ENCODE assay signal across 9 cellular contexts in genomic region chr2:222864296-222864695, GRCh38. TPM values are rescaled to one million over a fixed set of nuclear protein-coding genes. Genes with fewer than 3 reads are reported as not detected.
DNase-seq lines count a peak whose midpoint lies in the region; FAIRE-seq and TF ChIP-seq lines count a peak whose summit lies in the region.
"Had no signal": no experiment of that assay in that cellular context is flagged by ENCODE, and none has a peak within 500 bp of the region (broad histone marks: within the 10 kb centered on the region; RNA-seq: fewer than 3 reads in every experiment).

No MANE protein-coding gene starts in this region.

- H3K36me3 ChIP-seq in H1 (ENCODE audit: control insufficient read depth in 2 of 4, insufficient read depth in 4 of 4, low read length in 3 of 4) (no peaks in the 10 kb centered on the region), neuronal stem cell (replicated peaks in 1 of 2; ENCODE audit: control insufficient read depth in 2 of 2, insufficient read depth in 2 of 2, low read length in 2 of 2) (no peaks in the 10 kb centered on the region), kidney (ENCODE audit: control insufficient read depth in 1 of 2, insufficient read depth in 2 of 2, low read length in 2 of 2) (no peaks in the 10 kb centered on the region)

- no peak for TF ChIP-seq POLR2A in H1 (IDR thresholded peaks at IDR 0.05; ENCODE audit: control extremely low read depth in 1 of 2, low read depth in 2 of 2, low read length in 2 of 2)

- H2AFZ ChIP-seq in H1 (ENCODE audit: low read length), result no peak overlapping the region
- no peak overlapping the region for H2AFZ ChIP-seq in neuronal stem cell (ENCODE audit: low read length)

- intact Hi-C loops in kidney (cut with DNase I), result no loop called here

- TF ChIP-seq RAD21 in H1 (IDR thresholded peaks at IDR 0.05 in 1 of 2, conservative IDR thresholded peaks at IDR 0.05 in 1 of 2; ENCODE audit: low read depth in 2 of 2, low read length in 2 of 2), result no peak

- FAIRE-seq in H1 (lab: Jason Lieb, UNC), result peak; percentile 19
- no peak for FAIRE-seq in kidney (lab: Jason Lieb, UNC)

- H2BK5ac ChIP-seq in H1 (ENCODE audit: low read depth, low read length), result peak overlapping the region; percentile 45; the same call in 1 of the 2 replicates
- H2BK5ac ChIP-seq in neuronal stem cell (ENCODE audit: low read length), result no peak overlapping the region

- no peak overlapping the region for H2BK20ac ChIP-seq in H1 (ENCODE audit: low read length)

- H3K9me3 Mint-ChIP-seq in activated CD4-positive, alpha-beta T cell treated with anti-CD3 and anti-CD28 coated beads, Interleukin-2, amount 10 ng/mL, durations not matched to agents 7 days and 5 days, result no peaks in the 10 kb centered on the region

- no peak overlapping the region; a peak in 1 of 7 replicates for H3K9ac ChIP-seq in H1 (replicated peaks in 1 of 4; ENCODE audit: extremely low read depth in 1 of 4, low read depth in 3 of 4, low read length in 3 of 4)
- no peak overlapping the region for H3K9ac ChIP-seq in neuronal stem cell (ENCODE audit: low read depth, low read length, poor library complexity)
- H3K9ac ChIP-seq in kidney (ENCODE audit: low read length in 2 of 2), result no peak overlapping the region

- H2BK120ac ChIP-seq in H1 (replicated peaks; ENCODE audit: low read depth, low read length) (no peak overlapping the region), neuronal stem cell (ENCODE audit: low read depth, low read length) (no peak overlapping the region)

- CTCF ChIA-PET in H1 (lab: Charles Lee; ENCODE audit: partially characterized antibody), result interaction anchor here (0.9 to 4.0 kb wide), 4 partner anchors 38 to 157 kb away, joined by 4 to 16 read pairs (median 10); no protein-coding TSS in a partner anchor
- CTCF ChIA-PET in activated CD4-positive, alpha-beta T cell treated with anti-CD3 and anti-CD28 coated beads, Interleukin-2, amount 10 ng/mL, durations not matched to agents 7 days and 5 days (lab: Charles Lee), result no interaction called here
- CTCF ChIA-PET in HEK293T (lab: Yijun Ruan, JAX), result no interaction called here

- peak; percentile 45 for DNase-seq in Daoy (ENCODE audit: low read depth)
- peak; percentile 76 for DNase-seq in M059J (ENCODE audit: low read depth)
- DNase-seq in H1 (ENCODE audit: low read depth in 1 of 2, low spot score in 2 of 2), result no peak
- peak; percentile 17 for DNase-seq in neuronal stem cell (ENCODE audit: low spot score)
- no peak for DNase-seq in activated CD4-positive, alpha-beta T cell treated with anti-CD3 and anti-CD28 coated beads, Interleukin-2, amount 10 ng/mL, durations not matched to agents 7 days and 5 days
- no peak for DNase-seq in kidney
- DNase-seq in NOMO-1 treated with dmso at 0.1 percent for 144 hours (lab: John Stamatoyannopoulos, UW; ENCODE audit: unreplicated experiment), result no peak
- DNase-seq in HEK293T (ENCODE audit: extremely low spot score), result no peak
- DNase-seq: T-helper 2 cell had no signal

- no peak overlapping the region for H4K8ac ChIP-seq in H1 (ENCODE audit: extremely low read depth, insufficient read depth, low read length)
- no peak overlapping the region for H4K8ac ChIP-seq in neuronal stem cell (ENCODE audit: low read depth, low read length)

- H3K4me1 Mint-ChIP-seq in activated CD4-positive, alpha-beta T cell treated with anti-CD3 and anti-CD28 coated beads, Interleukin-2, amount 10 ng/mL, durations not matched to agents 7 days and 5 days, result peaks cover 13% of the 10 kb centered on the region

- H3K23me2 ChIP-seq in H1 (ENCODE audit: low read depth, low read length), result peaks cover 8% of the 10 kb centered on the region; the same call in 1 of the 2 replicates

- H3K27ac Mint-ChIP-seq in activated CD4-positive, alpha-beta T cell treated with anti-CD3 and anti-CD28 coated beads, Interleukin-2, amount 10 ng/mL, durations not matched to agents 7 days and 5 days, result no peak overlapping the region

- peak overlapping the region in 1 of 4 experiments; percentile 97; a peak in 1 of 8 replicates for H3K4me3 ChIP-seq in H1 (ENCODE audit: extremely low read depth in 1 of 4, insufficient read depth in 2 of 4, low read depth in 3 of 4, low read length in 4 of 4)
- no peak overlapping the region for H3K4me3 ChIP-seq in neuronal stem cell (ENCODE audit: low read length in 2 of 2)
- H3K4me3 ChIP-seq in kidney (ENCODE audit: low read length in 2 of 2), result no peak overlapping the region

- H2BK15ac ChIP-seq in H1 (ENCODE audit: low read length) (no peak overlapping the region), neuronal stem cell (ENCODE audit: low read length) (no peak overlapping the region)

- TF ChIP-seq EP300 in H1 (IDR thresholded peaks at IDR 0.05; ENCODE audit: borderline replicate concordance in 1 of 2, low read depth in 2 of 2, low read length in 2 of 2), result no peak

- H4K20me1 ChIP-seq in H1 (replicated peaks in 1 of 2; ENCODE audit: control insufficient read depth in 1 of 2, insufficient read depth in 2 of 2, low read length in 2 of 2), result peaks cover 24 to 36% of the 10 kb centered on the region in 2 experiments

- H3K79me2 ChIP-seq in H1 (ENCODE audit: control insufficient read depth in 1 of 2, insufficient read depth in 2 of 2, low read length in 2 of 2), result peaks cover 37 to 83% of the 10 kb centered on the region in 2 experiments

- H3K23ac ChIP-seq in H1 (ENCODE audit: insufficient read length) (no peak overlapping the region), neuronal stem cell (ENCODE audit: low read depth, low read length, poor library complexity) (no peak overlapping the region)

- H3K27me3 ChIP-seq in H1 (replicated peaks in 1 of 4; ENCODE audit: control insufficient read depth in 3 of 4, extremely low read depth in 1 of 4, insufficient read depth in 3 of 4, low read length in 3 of 4), result no peaks in the 10 kb centered on the region
- no peaks in the 10 kb centered on the region for H3K27me3 ChIP-seq in neuronal stem cell (ENCODE audit: control insufficient read depth in 3 of 3, insufficient read depth in 3 of 3, low read depth in 1 of 3, low read length in 3 of 3)

- H3K9me3 ChIP-seq in H1 (ENCODE audit: insufficient read depth in 2 of 2, low read depth in 1 of 2, low read length in 1 of 2), result no peaks in the 10 kb centered on the region
- no peaks in the 10 kb centered on the region for H3K9me3 ChIP-seq in neuronal stem cell (replicated peaks in 1 of 2; ENCODE audit: control insufficient read depth in 2 of 2, insufficient read depth in 1 of 2, low read depth in 1 of 2, low read length in 2 of 2)
- H3K9me3 ChIP-seq in kidney (ENCODE audit: control insufficient read depth in 1 of 2, low read length in 2 of 2), result no peaks in the 10 kb centered on the region

- no peak overlapping the region for H3K4me3 Mint-ChIP-seq in activated CD4-positive, alpha-beta T cell treated with anti-CD3 and anti-CD28 coated beads, Interleukin-2, amount 10 ng/mL, durations not matched to agents 7 days and 5 days

- peak overlapping the region; percentile 18 to 62 for H3K4me2 ChIP-seq in H1 (ENCODE audit: insufficient read depth in 1 of 2, low read depth in 2 of 2, low read length in 2 of 2)
- peak overlapping the region; percentile 12 for H3K4me2 ChIP-seq in neuronal stem cell (ENCODE audit: insufficient read depth, low read length, poor library complexity, severe bottlenecking)

- H4K91ac ChIP-seq in H1 (replicated peaks; ENCODE audit: insufficient read length, low read length) (no peak overlapping the region), neuronal stem cell (ENCODE audit: low read depth, low read length, poor library complexity) (no peak overlapping the region)

- H2BK12ac ChIP-seq in H1 (ENCODE audit: low read depth, low read length) (no peak overlapping the region), neuronal stem cell (ENCODE audit: low read length) (no peak overlapping the region)

- H4K5ac ChIP-seq in H1 (ENCODE audit: insufficient read length, low read depth, low read length), result no peak overlapping the region

- TF ChIP-seq CTCF in H1 (IDR thresholded peaks at IDR 0.05; ENCODE audit: control extremely low read depth in 1 of 3, insufficient read depth in 1 of 3, low read depth in 1 of 3, low read length in 3 of 3) (no peak), kidney (IDR thresholded peaks at IDR 0.05; ENCODE audit: borderline replicate concordance, extremely low read depth, insufficient read depth) (no peak)

- 47% methylated on average over 3 of the region's 3 CpGs; no CpG with 5 or more reads in 1 of the 2 experiments for WGBS in H1 (ENCODE audit: extremely low coverage in 1 of 2, insufficient coverage in 1 of 2, insufficient read length in 1 of 2, insufficient replicate concordance in 2 of 2, low coverage in 1 of 2, low lambda C conversion rate in 2 of 2, missing lambda C conversion rate in 1 of 2), 2 experiments
- no CpG with 5 or more reads among the region's 3 CpGs for WGBS in neuronal stem cell (ENCODE audit: extremely low coverage in 2 of 2, insufficient read length in 2 of 2, insufficient replicate concordance in 1 of 2), 2 donors

- H3K4me1 ChIP-seq in H1 (replicated peaks in 1 of 4; ENCODE audit: control insufficient read depth in 3 of 4, insufficient read depth in 4 of 4, low read length in 3 of 4) (peaks cover 12 to 20% (median 17%) of the 10 kb centered on the region in 4 experiments), neuronal stem cell (ENCODE audit: control insufficient read depth in 2 of 2, insufficient read depth in 1 of 2, low read depth in 1 of 2, low read length in 2 of 2) (peaks cover 14 to 15% of the 10 kb centered on the region in 2 donors), kidney (ENCODE audit: control insufficient read depth in 1 of 2, insufficient read depth in 1 of 2, low read depth in 1 of 2, low read length in 2 of 2) (peaks cover 5 to 11% of the 10 kb centered on the region in 2 donors)

- H3K79me1 ChIP-seq in H1 (ENCODE audit: low read depth, low read length) (peaks cover 3% of the 10 kb centered on the region; the same call in 1 of the 2 replicates), neuronal stem cell (ENCODE audit: low read depth, low read length) (peaks cover 5% of the 10 kb centered on the region)

- H3K27ac ChIP-seq in H1 (ENCODE audit: low read depth, low read length) (no peak overlapping the region), neuronal stem cell (replicated peaks; ENCODE audit: low read length) (peak overlapping the region; percentile 5), kidney (ENCODE audit: low read depth in 2 of 2, low read length in 2 of 2) (no peak overlapping the region)

- H3K36me3 Mint-ChIP-seq in activated CD4-positive, alpha-beta T cell treated with anti-CD3 and anti-CD28 coated beads, Interleukin-2, amount 10 ng/mL, durations not matched to agents 7 days and 5 days (ENCODE audit: low read depth), result no peaks in the 10 kb centered on the region

- H3K14ac ChIP-seq in H1 (ENCODE audit: insufficient read length), result no peak overlapping the region
- no peak overlapping the region for H3K14ac ChIP-seq in neuronal stem cell (ENCODE audit: low read length)

- H3K18ac ChIP-seq in H1 (ENCODE audit: extremely low read depth, low read length) (no peak overlapping the region), neuronal stem cell (ENCODE audit: low read length) (no peak overlapping the region)

- POLR2A ChIA-PET in H1 (lab: Charles Lee; ENCODE audit: partially characterized antibody), result interaction anchor here (0.6 to 1.7 kb wide), 4 partner anchors 11 to 66 kb away, joined by 3 to 5 read pairs (median 4); no protein-coding TSS in a partner anchor
- POLR2A ChIA-PET in activated CD4-positive, alpha-beta T cell treated with anti-CD3 and anti-CD28 coated beads, Interleukin-2, amount 10 ng/mL, durations not matched to agents 7 days and 5 days (lab: Charles Lee), result no interaction called here
- POLR2A ChIA-PET in HEK293T (lab: Yijun Ruan, JAX), result interaction anchor here (3.5 kb wide), 1 partner anchor 155 kb away, joined by 13 read pairs; no protein-coding TSS in a partner anchor

- H3K4ac ChIP-seq in H1 (replicated peaks; ENCODE audit: insufficient read length, low read depth, low read length) (no peak overlapping the region), neuronal stem cell (ENCODE audit: low read length) (no peak overlapping the region)

- H2AK5ac ChIP-seq in H1 (ENCODE audit: low read depth, low read length) (no peak overlapping the region), neuronal stem cell (ENCODE audit: low read depth, low read length) (no peak overlapping the region)

- H3K27me3 Mint-ChIP-seq in activated CD4-positive, alpha-beta T cell treated with anti-CD3 and anti-CD28 coated beads, Interleukin-2, amount 10 ng/mL, durations not matched to agents 7 days and 5 days, result no peaks in the 10 kb centered on the region

- no peak overlapping the region for H3K56ac ChIP-seq in H1 (replicated peaks; ENCODE audit: insufficient read length, low read depth, low read length)

RNA-seq across cellular contexts. Expression of gene ACSL3, which starts 3.5 kb away (rescaled TPM):
- total RNA-seq in Daoy (2014; rRNA removed; shearing (Covaris generic)), result 62.9 and 76.2 TPM in 2 replicates
- 83.1 and 90.6 TPM in 2 replicates for total RNA-seq in M059J (2014; rRNA removed; shearing (Covaris generic))
- 94.0 and 98.1 TPM in 2 replicates for total RNA-seq in H1 (2021; fragmentation: NEBNext Ultra II Directional; extraction: Animal tissue kit (Norgen Biotek cat#: 25700))
- 37.5 and 53.3 TPM in 2 replicates for polyA plus RNA-seq in H1 (2011; rRNA removed)
- 41.9 TPM for polyA plus RNA-seq in H1 (2011; cell fraction: cytosol; rRNA removed)
- polyA plus RNA-seq in H1 (2011; cell fraction: nucleus; rRNA removed), result 45.3 TPM
- 39.7 to 94.3 TPM (median 50.2 TPM) in 4 replicates for polyA plus RNA-seq in H1 (2012, experiment 1 of 2)
- 3.1 TPM for polyA plus RNA-seq in H1 (2012, experiment 2 of 2)
- 108 TPM for polyA plus RNA-seq in H1 (2013, experiment 1 of 2)
- polyA plus RNA-seq in H1 (2013, experiment 2 of 2), result 128 TPM
- polyA minus RNA-seq in H1 (2011; rRNA and poly(A)+ RNA removed), result 147 and 157 TPM in 2 replicates
- 63.3 TPM for polyA minus RNA-seq in H1 (2011; cell fraction: cytosol; rRNA and poly(A)+ RNA removed)
- polyA minus RNA-seq in H1 (2011; cell fraction: nucleus; rRNA and poly(A)+ RNA removed), result 110 TPM
- polyA plus RNA-seq in neuronal stem cell (2013, experiment 1 of 2), result 64.8 TPM
- polyA plus RNA-seq in neuronal stem cell (2013, experiment 2 of 2), result 66.0 TPM
- 10 to 100 TPM; 37.6 to 43.0 TPM for total RNA-seq in activated CD4-positive, alpha-beta T cell treated with anti-CD3 and anti-CD28 coated beads, Interleukin-2, amount 10 ng/mL, durations not matched to agents 7 days and 5 days
- 58.8 TPM for total RNA-seq in kidney
- 33.6 TPM for polyA plus RNA-seq in kidney (ENCODE audit: insufficient read depth, low read depth, low replicate concordance)

Comparison
In these comparisons a context has a peak if more than half of its experiments do, and no peak if none do; other contexts are left out.
1. DNase-seq: peak in Daoy (single experiment), M059J (single experiment) and neuronal stem cell (single experiment); none in H1 (0 of 2), activated CD4-positive, alpha-beta T cell treated with anti-CD3 and anti-CD28 coated beads, Interleukin-2, amount 10 ng/mL, durations not matched to agents 7 days and 5 days (single experiment), kidney (single experiment), NOMO-1 treated with dmso at 0.1 percent for 144 hours (single experiment) and HEK293T (single experiment).